In genomic region chr2:237509151-237509550, GRCh38 we compare ENCODE assay signal across 2 cellular contexts.
TF ChIP-seq lines count a peak whose summit lies in the region.

No MANE protein-coding gene starts in this region.

TF ChIP-seq in liver, 16 proteins besides CTCF, POLR2A, EP300 and RAD21:
- TF ChIP-seq EGR1 (IDR thresholded peaks at IDR 0.05; ENCODE audit: low read depth in 2 of 2): no peak
- TF ChIP-seq YY1 (IDR thresholded peaks at IDR 0.05): no peak
- no peak for TF ChIP-seq ATF3 (IDR thresholded peaks at IDR 0.05)
- no peak for TF ChIP-seq GABPA (IDR thresholded peaks at IDR 0.05 in 1 of 2, conservative IDR thresholded peaks at IDR 0.05 in 1 of 2)
- no peak for TF ChIP-seq NR2F2 (IDR thresholded peaks at IDR 0.05)
- TF ChIP-seq HNF4G (IDR thresholded peaks at IDR 0.05): no peak

TF ChIP-seq in HepG2, 621 proteins besides CTCF, POLR2A, EP300 and RAD21:
- TF ChIP-seq MTA3 (CRISPR knock-in tag; IDR thresholded peaks at IDR 0.05): no peak
- no peak for TF ChIP-seq TFAP4 (IDR thresholded peaks at IDR 0.05; ENCODE audit: borderline replicate concordance, low read depth)
- TF ChIP-seq ZNF724P (CRISPR knock-in tag; IDR thresholded peaks at IDR 0.05; ENCODE audit: borderline replicate concordance): no peak
- TF ChIP-seq SP4 (CRISPR knock-in tag; IDR thresholded peaks at IDR 0.05): no peak
- no peak for TF ChIP-seq ZBED4 (CRISPR knock-in tag; IDR thresholded peaks at IDR 0.05; ENCODE audit: borderline replicate concordance)
- no peak for TF ChIP-seq YY1 (IDR thresholded peaks at IDR 0.05; ENCODE audit: insufficient read depth, insufficient replicate concordance, low read depth, low read length)
- no peak for TF ChIP-seq KAT2B (IDR thresholded peaks at IDR 0.05; ENCODE audit: borderline replicate concordance, low read depth, low read length)
- TF ChIP-seq PLSCR1 (CRISPR knock-in tag; IDR thresholded peaks at IDR 0.05; ENCODE audit: borderline replicate concordance): no peak
- no peak for TF ChIP-seq ATF7 (IDR thresholded peaks at IDR 0.05)
- no peak for TF ChIP-seq ATF7 (CRISPR knock-in tag; IDR thresholded peaks at IDR 0.05)
- TF ChIP-seq ZNF251 (CRISPR knock-in tag; IDR thresholded peaks at IDR 0.05): no peak
- no peak for TF ChIP-seq ZNF382 (CRISPR knock-in tag; IDR thresholded peaks at IDR 0.05; ENCODE audit: borderline replicate concordance)
- TF ChIP-seq FOXC1 (CRISPR knock-in tag; IDR thresholded peaks at IDR 0.05; ENCODE audit: borderline replicate concordance): no peak
- no peak for TF ChIP-seq EZH2 (conservative IDR thresholded peaks at IDR 0.05; ENCODE audit: low read depth, low read length)
- no peak for TF ChIP-seq ZSCAN20 (CRISPR knock-in tag; IDR thresholded peaks at IDR 0.05; ENCODE audit: borderline replicate concordance)
- no peak for TF ChIP-seq ZNF777 (CRISPR knock-in tag; IDR thresholded peaks at IDR 0.05)
- TF ChIP-seq ZC3H13 (CRISPR knock-in tag; IDR thresholded peaks at IDR 0.05): no peak
- no peak for TF ChIP-seq AHR (CRISPR knock-in tag; IDR thresholded peaks at IDR 0.05)
